In the genomic region with DNA sequence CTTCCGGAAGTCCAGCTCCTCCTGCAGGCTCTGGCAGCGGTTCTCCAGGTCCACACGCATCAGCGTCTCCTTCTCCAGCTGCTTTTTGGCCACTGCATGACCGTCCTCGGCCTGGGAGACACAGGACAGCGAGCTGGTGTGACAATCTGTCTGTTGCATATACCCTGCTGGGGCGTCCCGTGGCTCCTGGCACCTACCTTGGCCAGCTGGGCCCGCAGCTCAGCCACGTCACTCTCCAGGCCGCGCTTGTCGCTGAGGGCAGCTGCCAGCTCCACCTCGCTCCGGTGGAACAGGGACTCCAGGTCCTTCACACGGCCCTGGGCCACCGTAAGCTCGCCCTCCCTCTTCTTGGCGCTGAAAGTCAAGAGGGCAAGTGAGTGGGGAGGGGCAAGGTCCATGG, we compare ENCODE assay signal across 24 cellular contexts.
"Had no signal": no experiment of that assay in that cellular context is flagged by ENCODE, and none has a peak within 500 bp of the region (broad histone marks: within the 10 kb centered on the region; RNA-seq: fewer than 3 reads in every experiment).

No MANE protein-coding gene starts in this region.

- DNase-seq: activated B cell treated with CpG ODN at 0.5 μM for 24 hours; activated CD4-positive, alpha-beta memory T cell treated with anti-CD3 and anti-CD28 coated beads, Interleukin-2, amount 10 ng/mL, durations not matched to agents 7 days and 5 days; activated CD4-positive, alpha-beta T cell treated with anti-CD3 and anti-CD28 coated beads for 1 hour; activated CD4-positive, alpha-beta T cell treated with anti-CD3 and anti-CD28 coated beads, Interleukin-2, amount 50 U/mL, for 1 hour; activated gamma-delta T cell; activated naive CD4-positive, alpha-beta T cell treated with anti-CD3 and anti-CD28 coated beads for 36 hours; activated T-cell treated with anti-CD3 and anti-CD28 coated beads for 4 hours; activated T-cell treated with anti-CD3 and anti-CD28 coated beads, Interleukin-2, amount 50 U/mL, for 48 hours; amygdala; NCI-H1092; NCI-H1417; NCI-H1694; NCI-H2029; NCI-H446; NCI-H524; Peyer's patch; SHP77 had no signal

- H3K4me1 Mint-ChIP-seq: activated B cell treated with CpG ODN at 0.5 μM for 24 hours, brain had no signal

- H3K4me1 ChIP-seq: Peyer's patch, SJSA1 had no signal

- H3K27me3 ChIP-seq: Peyer's patch, SJSA1 had no signal

- H3K4me2 ChIP-seq: KMS-11 had no signal

- FAIRE-seq: astrocyte had no signal

- H3K4me3 Mint-ChIP-seq: activated B cell treated with CpG ODN at 0.5 μM for 24 hours; activated CD4-positive, alpha-beta memory T cell treated with anti-CD3 and anti-CD28 coated beads, Interleukin-2, amount 10 ng/mL, durations not matched to agents 7 days and 5 days; activated naive CD4-positive, alpha-beta T cell treated with anti-CD3 and anti-CD28 coated beads for 36 hours; activated naive CD8-positive, alpha-beta T cell; activated T-helper 17 cell treated with anti-CD3 and anti-CD28 coated beads, Interleukin-2, amount 50 U/mL, for 72 hours; brain; T-helper 1 cell treated with Interleukin-12 subunit alpha and Interleukin-12 subunit beta and Interleukin-4 antibody, amounts not matched to agents 30 μg/mL and 1 μg/mL, for 36 hours had no signal

- H3K27me3 Mint-ChIP-seq: activated B cell treated with CpG ODN at 0.5 μM for 24 hours; activated CD4-positive, alpha-beta memory T cell treated with anti-CD3 and anti-CD28 coated beads, Interleukin-2, amount 10 ng/mL, durations not matched to agents 7 days and 5 days; activated naive CD8-positive, alpha-beta T cell; activated T-helper 17 cell treated with anti-CD3 and anti-CD28 coated beads, Interleukin-2, amount 50 U/mL, for 72 hours; brain had no signal

- H3K9me3 ChIP-seq: Peyer's patch, SJSA1 had no signal

- H3K36me3 Mint-ChIP-seq: activated naive CD8-positive, alpha-beta T cell had no signal

- H3K27ac ChIP-seq: KMS-11, Peyer's patch, SJSA1 had no signal

- H3K9ac ChIP-seq: KMS-11 had no signal

- H3K9me3 Mint-ChIP-seq: activated B cell treated with CpG ODN at 0.5 μM for 24 hours; activated CD4-positive, alpha-beta memory T cell treated with anti-CD3 and anti-CD28 coated beads, Interleukin-2, amount 10 ng/mL, durations not matched to agents 7 days and 5 days; activated naive CD4-positive, alpha-beta T cell treated with anti-CD3 and anti-CD28 coated beads for 36 hours; activated T-helper 17 cell treated with anti-CD3 and anti-CD28 coated beads, Interleukin-2, amount 50 U/mL, for 72 hours; brain; T-helper 1 cell treated with Interleukin-12 subunit alpha and Interleukin-12 subunit beta and Interleukin-4 antibody, amounts not matched to agents 30 μg/mL and 1 μg/mL, for 36 hours had no signal

- ATAC-seq: activated T-helper 17 cell treated with anti-CD3 and anti-CD28 coated beads, Interleukin-2, amount 50 U/mL, for 72 hours had no signal

- H3K4me3 ChIP-seq: Peyer's patch, SJSA1 had no signal

- H3K27ac Mint-ChIP-seq: activated B cell treated with CpG ODN at 0.5 μM for 24 hours; activated CD4-positive, alpha-beta memory T cell treated with anti-CD3 and anti-CD28 coated beads, Interleukin-2, amount 10 ng/mL, durations not matched to agents 7 days and 5 days; activated naive CD4-positive, alpha-beta T cell treated with anti-CD3 and anti-CD28 coated beads for 36 hours; activated naive CD8-positive, alpha-beta T cell; activated T-helper 17 cell treated with anti-CD3 and anti-CD28 coated beads, Interleukin-2, amount 50 U/mL, for 72 hours; brain; T-helper 1 cell treated with Interleukin-12 subunit alpha and Interleukin-12 subunit beta and Interleukin-4 antibody, amounts not matched to agents 30 μg/mL and 1 μg/mL, for 36 hours had no signal
